Comparison of ENCODE assay signal across 8 cellular contexts in the genomic region with DNA sequence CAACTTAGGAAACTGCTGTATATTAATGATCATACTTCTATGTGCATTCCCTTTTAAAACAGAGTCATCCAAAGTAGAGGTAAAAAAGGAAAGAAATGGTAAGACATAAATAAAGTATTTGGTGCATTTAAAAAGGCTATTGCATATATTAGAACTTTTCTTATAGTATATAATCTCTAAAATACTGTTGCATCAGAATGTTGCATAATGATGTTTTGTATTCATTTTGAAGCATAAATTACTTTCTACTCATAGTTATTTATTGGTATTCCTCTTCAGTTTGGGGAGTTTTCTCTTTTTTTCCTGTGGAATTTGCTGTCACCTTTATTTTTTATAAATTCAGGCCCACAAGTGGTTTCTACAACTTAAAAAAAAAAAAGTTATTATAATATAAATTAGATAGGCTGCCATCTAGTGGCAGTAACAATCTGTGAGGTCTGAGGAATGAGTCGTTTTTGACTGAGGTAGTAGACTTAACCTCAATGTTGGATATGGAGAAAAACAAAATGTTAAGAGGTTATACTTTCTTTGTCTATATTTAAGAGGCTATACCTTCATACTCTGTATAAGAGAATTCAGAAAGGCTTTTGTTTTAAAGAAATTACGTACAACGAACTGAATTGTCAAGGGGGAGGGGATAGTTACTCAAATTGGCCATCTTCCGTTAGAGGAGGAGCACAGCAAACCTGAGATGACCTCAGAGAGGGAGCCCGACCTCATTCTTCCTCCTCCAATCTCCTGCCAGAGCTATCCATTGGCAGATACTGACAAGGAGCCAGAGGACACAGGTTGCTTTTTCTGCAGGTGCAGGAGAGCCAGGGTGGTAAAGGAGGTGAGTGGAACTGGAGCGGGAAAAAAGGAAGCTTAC. TPM values are rescaled to one million over a fixed set of nuclear protein-coding genes. Genes with fewer than 3 reads are reported as not detected.
A peak's percentile ranks its signal among the peaks of the same experiment; 100 is the strongest.
DNase-seq lines count a peak whose midpoint lies in the region; ATAC-seq, FAIRE-seq and TF ChIP-seq lines count a peak whose summit lies in the region.

No MANE protein-coding gene starts in this region.

- H3K9ac ChIP-seq in KMS-11 (no peak overlapping the region), H1 (replicated peaks in 1 of 4; ENCODE audit: extremely low read depth in 1 of 4, low read depth in 3 of 4, low read length in 3 of 4) (no peak overlapping the region)

- no peak for TF ChIP-seq POLR2A in H1 (IDR thresholded peaks at IDR 0.05; ENCODE audit: control extremely low read depth in 1 of 2, low read depth in 2 of 2, low read length in 2 of 2)

- in situ Hi-C loops in GM13976 (cut with MboI; ENCODE audit: low sequenced_read_pairs, unreplicated experiment): no loop called here

- CTCF ChIA-PET in H1 (lab: Charles Lee; ENCODE audit: partially characterized antibody): interaction anchor here (0.6 to 1.8 kb wide), 14 partner anchors 8 to 348 kb away, joined by 3 to 22 read pairs (median 3); a partner anchor contains a TSS

- H3K9me3 ChIP-seq in H1 (ENCODE audit: insufficient read depth in 2 of 2, low read depth in 1 of 2, low read length in 1 of 2): no peaks in the 10 kb centered on the region

- H3K36me3 Mint-ChIP-seq in CD14-positive monocyte (peaks cover 4 to 6% of the 10 kb centered on the region in 2 donors), memory B cell (peaks cover 3% of the 10 kb centered on the region)
- H3K36me3 Mint-ChIP-seq in T-helper 2 cell treated with Interferon-gamma antibody and Interleukin-4, amounts not matched to agents 5 μg/mL and 100 μg/mL, for 36 hours (ENCODE audit: low read depth): no peaks in the 10 kb centered on the region
- peaks cover 3% of the 10 kb centered on the region for H3K36me3 Mint-ChIP-seq in activated T-helper 2 cell treated with anti-CD3 and anti-CD28 coated beads, Interferon-gamma antibody, Interleukin-2, Interleukin-4, amounts not matched to agents 10 μg/mL and 5 μg/mL and 100 μg/mL, durations not matched to agents 14 hours and 24 hours and 36 hours (ENCODE audit: low read depth)

- H3K4me2 ChIP-seq in KMS-11 (no peak overlapping the region), H1 (ENCODE audit: insufficient read depth in 1 of 2, low read depth in 2 of 2, low read length in 2 of 2) (peak overlapping the region in 1 of 2 experiments; percentile 56; a peak in 2 of 4 replicates)

- no peak overlapping the region for H4K8ac ChIP-seq in H1 (ENCODE audit: extremely low read depth, insufficient read depth, low read length)

- no peak overlapping the region for H3K23ac ChIP-seq in H1 (ENCODE audit: insufficient read length)

- no peak overlapping the region for H3K56ac ChIP-seq in H1 (replicated peaks; ENCODE audit: insufficient read length, low read depth, low read length)

- TF ChIP-seq EP300 in H1 (IDR thresholded peaks at IDR 0.05; ENCODE audit: borderline replicate concordance in 1 of 2, low read depth in 2 of 2, low read length in 2 of 2): no peak

- H3K18ac ChIP-seq in H1 (ENCODE audit: extremely low read depth, low read length): no peak overlapping the region

- no peak overlapping the region for H4K5ac ChIP-seq in H1 (ENCODE audit: insufficient read length, low read depth, low read length)

- H3K14ac ChIP-seq in H1 (ENCODE audit: insufficient read length): no peak overlapping the region

- H2AFZ ChIP-seq in KMS-11 (ENCODE audit: low read depth): no peak overlapping the region
- peak overlapping the region; percentile 84; the same call in 1 of the 2 replicates for H2AFZ ChIP-seq in H1 (ENCODE audit: low read length)

- H3K27ac Mint-ChIP-seq in CD14-positive monocyte: no peak overlapping the region
- peak overlapping the region; percentile 0 for H3K27ac Mint-ChIP-seq in T-helper 2 cell treated with Interferon-gamma antibody and Interleukin-4, amounts not matched to agents 5 μg/mL and 100 μg/mL, for 36 hours
- no peak overlapping the region for H3K27ac Mint-ChIP-seq in memory B cell
- no peak overlapping the region for H3K27ac Mint-ChIP-seq in activated T-helper 2 cell treated with anti-CD3 and anti-CD28 coated beads, Interferon-gamma antibody, Interleukin-2, Interleukin-4, amounts not matched to agents 10 μg/mL and 5 μg/mL and 100 μg/mL, durations not matched to agents 14 hours and 24 hours and 36 hours

- no peaks in the 10 kb centered on the region for H4K20me1 ChIP-seq in KMS-11 (ENCODE audit: insufficient read depth)
- H4K20me1 ChIP-seq in H1 (replicated peaks in 1 of 2; ENCODE audit: control insufficient read depth in 1 of 2, insufficient read depth in 2 of 2, low read length in 2 of 2): no peaks in the 10 kb centered on the region

- FAIRE-seq in H1 (lab: Jason Lieb, UNC): peak; percentile 82

- H3K4me3 ChIP-seq in KMS-11 (IDR thresholded peaks at IDR 0.05; ENCODE audit: insufficient read depth, low read depth, low read length) (no peak overlapping the region), H1 (ENCODE audit: extremely low read depth in 1 of 4, insufficient read depth in 2 of 4, low read depth in 3 of 4, low read length in 4 of 4) (peak overlapping the region in 3 of 4 experiments; percentile 6 to 59 (median 12); a peak in 4 of 8 replicates)

- no peak for TF ChIP-seq RAD21 in H1 (IDR thresholded peaks at IDR 0.05 in 1 of 2, conservative IDR thresholded peaks at IDR 0.05 in 1 of 2; ENCODE audit: low read depth in 2 of 2, low read length in 2 of 2)

- WGBS in H1 (ENCODE audit: extremely low coverage in 1 of 2, insufficient coverage in 1 of 2, insufficient read length in 1 of 2, insufficient replicate concordance in 2 of 2, low coverage in 1 of 2, low lambda C conversion rate in 2 of 2, missing lambda C conversion rate in 1 of 2), 2 experiments: 17% methylated on average over 6 of the region's 6 CpGs; no CpG with 5 or more reads in 1 of the 2 experiments

- no peaks in the 10 kb centered on the region for H3K23me2 ChIP-seq in H1 (ENCODE audit: low read depth, low read length)

- H4K91ac ChIP-seq in H1 (replicated peaks; ENCODE audit: insufficient read length, low read length): no peak overlapping the region

- H3K4ac ChIP-seq in H1 (replicated peaks; ENCODE audit: insufficient read length, low read depth, low read length): no peak overlapping the region

- no peaks in the 10 kb centered on the region for H3K79me1 ChIP-seq in H1 (ENCODE audit: low read depth, low read length)

- TF ChIP-seq CTCF in CD14-positive monocyte (IDR thresholded peaks at IDR 0.05): peak; percentile 89
- TF ChIP-seq CTCF in GM13976 (IDR thresholded peaks at IDR 0.05; ENCODE audit: borderline replicate concordance, control extremely low read depth, extremely low read depth, insufficient read depth, missing control alignments): peak; percentile 45
- TF ChIP-seq CTCF in KMS-11 (conservative IDR thresholded peaks at IDR 0.05; ENCODE audit: low read depth, low read length): peak; percentile 73
- no peak; a peak in 1 of 4 replicates for TF ChIP-seq CTCF in H1 (IDR thresholded peaks at IDR 0.05; ENCODE audit: control extremely low read depth in 1 of 3, insufficient read depth in 1 of 3, low read depth in 1 of 3, low read length in 3 of 3)

- intact Hi-C loops in CD14-positive monocyte (cut with micrococcal nuclease): loop anchor here in 1 of 2 donors (5.0 kb wide), 1 partner anchor 36 kb away; a partner anchor contains a TSS
- intact Hi-C loops in activated T-helper 2 cell treated with anti-CD3 and anti-CD28 coated beads, Interferon-gamma antibody, Interleukin-2, Interleukin-4, amounts not matched to agents 10 μg/mL and 5 μg/mL and 100 μg/mL, durations not matched to agents 14 hours and 24 hours and 36 hours (cut with micrococcal nuclease): loop anchor here (1.0 to 2.0 kb wide), 3 partner anchors 15 to 37 kb away; a partner anchor contains a TSS

- H3K79me2 ChIP-seq in KMS-11 (ENCODE audit: insufficient read depth, low read depth) (no peaks in the 10 kb centered on the region), H1 (ENCODE audit: control insufficient read depth in 1 of 2, insufficient read depth in 2 of 2, low read length in 2 of 2) (no peaks in the 10 kb centered on the region)

- no peak overlapping the region for H2BK15ac ChIP-seq in H1 (ENCODE audit: low read length)

- ATAC-seq in memory B cell (ENCODE audit: low read depth) (peak; percentile 61), GM18858 (IDR thresholded peaks at IDR 0.05; ENCODE audit: unreplicated experiment) (no peak)

- POLR2A ChIA-PET in H1 (lab: Charles Lee; ENCODE audit: partially characterized antibody): no interaction called here

- H3K36me3 ChIP-seq in KMS-11 (ENCODE audit: insufficient read depth) (no peaks in the 10 kb centered on the region), H1 (ENCODE audit: control insufficient read depth in 2 of 4, insufficient read depth in 4 of 4, low read length in 3 of 4) (no peaks in the 10 kb centered on the region)

- no peak overlapping the region for H2BK5ac ChIP-seq in H1 (ENCODE audit: low read depth, low read length)

- no peak overlapping the region for H3K27ac ChIP-seq in KMS-11
- H3K27ac ChIP-seq in H1 (ENCODE audit: low read depth, low read length): no peak overlapping the region

- H3K9me3 Mint-ChIP-seq in CD14-positive monocyte (no peaks in the 10 kb centered on the region), memory B cell (no peaks in the 10 kb centered on the region)
- H3K9me3 Mint-ChIP-seq in T-helper 2 cell treated with Interferon-gamma antibody and Interleukin-4, amounts not matched to agents 5 μg/mL and 100 μg/mL, for 36 hours: no peaks in the 10 kb centered on the region
- H3K9me3 Mint-ChIP-seq in activated T-helper 2 cell treated with anti-CD3 and anti-CD28 coated beads, Interferon-gamma antibody, Interleukin-2, Interleukin-4, amounts not matched to agents 10 μg/mL and 5 μg/mL and 100 μg/mL, durations not matched to agents 14 hours and 24 hours and 36 hours: no peaks in the 10 kb centered on the region

- DNase-seq in CD14-positive monocyte (ENCODE audit: low spot score) (no peak), GM13976 (ENCODE audit: low spot score) (peak; percentile 29), H1 (ENCODE audit: low read depth in 1 of 2, low spot score in 2 of 2) (peak in 1 of 2 experiments; percentile 44), memory B cell (ENCODE audit: low spot score in 2 of 2) (peak in 1 of 2 donors; percentile 16)
- DNase-seq in T-helper 2 cell treated with Interferon-gamma antibody and Interleukin-4, amounts not matched to agents 5 μg/mL and 100 μg/mL, for 36 hours (ENCODE audit: low spot score): no peak
- DNase-seq in activated T-helper 2 cell treated with anti-CD3 and anti-CD28 coated beads, Interferon-gamma antibody, Interleukin-2, Interleukin-4, amounts not matched to agents 10 μg/mL and 5 μg/mL and 100 μg/mL, durations not matched to agents 14 hours and 24 hours and 36 hours (ENCODE audit: low spot score): no peak

- no peak overlapping the region for H2BK20ac ChIP-seq in H1 (ENCODE audit: low read length)

- no peak overlapping the region for H2BK12ac ChIP-seq in H1 (ENCODE audit: low read depth, low read length)

- H3K27me3 ChIP-seq in KMS-11 (ENCODE audit: insufficient read depth, low read depth): no peaks in the 10 kb centered on the region
- H3K27me3 ChIP-seq in H1 (replicated peaks in 1 of 4; ENCODE audit: control insufficient read depth in 3 of 4, extremely low read depth in 1 of 4, insufficient read depth in 3 of 4, low read length in 3 of 4): no peaks in the 10 kb centered on the region

- H3K4me1 Mint-ChIP-seq in CD14-positive monocyte (peaks cover 2% of the 10 kb centered on the region), memory B cell (no peaks in the 10 kb centered on the region)
- peaks cover 1% of the 10 kb centered on the region for H3K4me1 Mint-ChIP-seq in T-helper 2 cell treated with Interferon-gamma antibody and Interleukin-4, amounts not matched to agents 5 μg/mL and 100 μg/mL, for 36 hours (ENCODE audit: low read depth)
- H3K4me1 Mint-ChIP-seq in activated T-helper 2 cell treated with anti-CD3 and anti-CD28 coated beads, Interferon-gamma antibody, Interleukin-2, Interleukin-4, amounts not matched to agents 10 μg/mL and 5 μg/mL and 100 μg/mL, durations not matched to agents 14 hours and 24 hours and 36 hours (ENCODE audit: low read depth): peaks cover 3% of the 10 kb centered on the region

- no peaks in the 10 kb centered on the region for H3K27me3 Mint-ChIP-seq in CD14-positive monocyte (ENCODE audit: low read depth in 3 of 3)
- no peaks in the 10 kb centered on the region for H3K27me3 Mint-ChIP-seq in T-helper 2 cell treated with Interferon-gamma antibody and Interleukin-4, amounts not matched to agents 5 μg/mL and 100 μg/mL, for 36 hours (ENCODE audit: low read depth)
- H3K27me3 Mint-ChIP-seq in memory B cell: no peaks in the 10 kb centered on the region
- no peaks in the 10 kb centered on the region for H3K27me3 Mint-ChIP-seq in activated T-helper 2 cell treated with anti-CD3 and anti-CD28 coated beads, Interferon-gamma antibody, Interleukin-2, Interleukin-4, amounts not matched to agents 10 μg/mL and 5 μg/mL and 100 μg/mL, durations not matched to agents 14 hours and 24 hours and 36 hours (ENCODE audit: low read depth)

- no peak overlapping the region for H2BK120ac ChIP-seq in H1 (replicated peaks; ENCODE audit: low read depth, low read length)

- H3K4me1 ChIP-seq in KMS-11 (ENCODE audit: low read depth, poor library complexity, severe bottlenecking) (peaks cover 7% of the 10 kb centered on the region), H1 (replicated peaks in 1 of 4; ENCODE audit: control insufficient read depth in 3 of 4, insufficient read depth in 4 of 4, low read length in 3 of 4) (no peaks in the 10 kb centered on the region)

- H3K4me3 Mint-ChIP-seq in CD14-positive monocyte: peak overlapping the region in 1 of 2 donors; percentile 11
- H3K4me3 Mint-ChIP-seq in T-helper 2 cell treated with Interferon-gamma antibody and Interleukin-4, amounts not matched to agents 5 μg/mL and 100 μg/mL, for 36 hours: no peak overlapping the region
- H3K4me3 Mint-ChIP-seq in memory B cell: peak overlapping the region; percentile 4
- H3K4me3 Mint-ChIP-seq in activated T-helper 2 cell treated with anti-CD3 and anti-CD28 coated beads, Interferon-gamma antibody, Interleukin-2, Interleukin-4, amounts not matched to agents 10 μg/mL and 5 μg/mL and 100 μg/mL, durations not matched to agents 14 hours and 24 hours and 36 hours (ENCODE audit: low read depth): no peak overlapping the region

- H2AK5ac ChIP-seq in H1 (ENCODE audit: low read depth, low read length): no peak overlapping the region

RNA-seq across cellular contexts. Expression of a gene that starts 23.8 kb away (rescaled TPM):
- polyA plus RNA-seq in CD14-positive monocyte (1 to 10 TPM; 1.1 to 1.4 TPM), H1 (2011; rRNA removed) (0.47 and 0.56 TPM in 2 replicates)
- total RNA-seq in H1 (2021; fragmentation: NEBNext Ultra II Directional; extraction: Animal tissue kit (Norgen Biotek cat#: 25700)): 1.5 and 1.7 TPM in 2 replicates
- polyA plus RNA-seq in H1 (2011; cell fraction: cytosol; rRNA removed): 0.97 TPM
- 1.2 TPM for polyA plus RNA-seq in H1 (2011; cell fraction: nucleus; rRNA removed)
- polyA plus RNA-seq in H1 (2012, experiment 1 of 2): 0.31 to 1.0 TPM (median 0.70 TPM) in 4 replicates
- not detected for polyA plus RNA-seq in H1 (2012, experiment 2 of 2)
- 1.1 TPM for polyA plus RNA-seq in H1 (2013, experiment 1 of 2)
- polyA plus RNA-seq in H1 (2013, experiment 2 of 2): 1.2 TPM
- 1.3 TPM in 2 replicates for polyA minus RNA-seq in H1 (2011; rRNA and poly(A)+ RNA removed)
- 1.1 TPM for polyA minus RNA-seq in H1 (2011; cell fraction: cytosol; rRNA and poly(A)+ RNA removed)
- 4.2 TPM for polyA minus RNA-seq in H1 (2011; cell fraction: nucleus; rRNA and poly(A)+ RNA removed)
- total RNA-seq in activated T-helper 2 cell treated with anti-CD3 and anti-CD28 coated beads, Interferon-gamma antibody, Interleukin-2, Interleukin-4, amounts not matched to agents 10 μg/mL and 5 μg/mL and 100 μg/mL, durations not matched to agents 14 hours and 24 hours and 36 hours: 4.0 and 4.1 TPM in 2 replicates

RNA-seq across cellular contexts. Expression of a gene that starts 37.0 kb away (rescaled TPM):
- polyA plus RNA-seq in CD14-positive monocyte (10 to 100 TPM; 26.6 to 27.1 TPM), H1 (2011; rRNA removed) (7.1 and 14.1 TPM in 2 replicates)
- 37.7 and 44.8 TPM in 2 replicates for total RNA-seq in H1 (2021; fragmentation: NEBNext Ultra II Directional; extraction: Animal tissue kit (Norgen Biotek cat#: 25700))
- polyA plus RNA-seq in H1 (2011; cell fraction: cytosol; rRNA removed): 25.6 TPM
- polyA plus RNA-seq in H1 (2011; cell fraction: nucleus; rRNA removed): 5.2 TPM
- 22.2 to 46.5 TPM (median 24.8 TPM) in 4 replicates for polyA plus RNA-seq in H1 (2012, experiment 1 of 2)
- polyA plus RNA-seq in H1 (2012, experiment 2 of 2): 4.0 TPM
- 60.0 TPM for polyA plus RNA-seq in H1 (2013, experiment 1 of 2)
- polyA plus RNA-seq in H1 (2013, experiment 2 of 2): 64.5 TPM
- polyA minus RNA-seq in H1 (2011; rRNA and poly(A)+ RNA removed): 17.7 and 24.4 TPM in 2 replicates
- 82.5 TPM for polyA minus RNA-seq in H1 (2011; cell fraction: cytosol; rRNA and poly(A)+ RNA removed)
- 14.6 TPM for polyA minus RNA-seq in H1 (2011; cell fraction: nucleus; rRNA and poly(A)+ RNA removed)
- total RNA-seq in activated T-helper 2 cell treated with anti-CD3 and anti-CD28 coated beads, Interferon-gamma antibody, Interleukin-2, Interleukin-4, amounts not matched to agents 10 μg/mL and 5 μg/mL and 100 μg/mL, durations not matched to agents 14 hours and 24 hours and 36 hours: 52.0 and 52.7 TPM in 2 replicates

Comparison
In these comparisons a context has a peak if more than half of its experiments do, and no peak if none do; other contexts are left out.
1. CTCF ChIP-seq: peak in CD14-positive monocyte (single experiment), GM13976 (single experiment) and KMS-11 (single experiment); none in H1 (0 of 3).